ENCODE assay signal across 19 cellular contexts in the genomic region with DNA sequence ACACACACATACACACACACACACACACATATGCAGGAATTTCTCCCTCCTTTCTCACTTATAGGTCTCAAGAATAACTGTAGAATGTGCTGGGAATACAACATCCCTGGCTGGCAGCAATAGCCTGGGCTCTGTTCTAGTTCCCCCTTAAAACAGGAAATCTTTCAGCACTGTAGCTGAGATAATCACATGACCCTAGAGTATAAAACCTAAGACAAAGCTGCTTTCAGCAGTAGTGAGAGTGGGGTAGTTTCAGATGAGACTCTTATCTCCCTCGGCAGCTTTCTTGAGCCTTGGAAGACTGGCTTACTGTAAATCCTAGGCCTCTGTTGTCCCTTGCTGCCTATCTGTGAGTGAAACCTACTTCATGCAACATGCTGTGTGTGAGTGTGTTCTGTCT.
A peak's percentile ranks its signal among the peaks of the same experiment; 100 is the strongest.
DNase-seq lines count a peak whose midpoint lies in the region; ATAC-seq, FAIRE-seq and TF ChIP-seq lines count a peak whose summit lies in the region.
"Had no signal": no experiment of that assay in that cellular context is flagged by ENCODE, and none has a peak within 500 bp of the region (broad histone marks: within the 10 kb centered on the region; RNA-seq: fewer than 3 reads in every experiment).

No MANE protein-coding gene starts in this region.

- H3K4me1 Mint-ChIP-seq in stimulated activated naive B cell treated with anti-CD40 and anti-IgM and Interleukin-4, amounts not matched to agents 10 μg/mL and 1 μg/mL and 100 μg/mL, for 72 hours = peaks cover 2 to 20% of the 10 kb centered on the region in 2 donors
- H3K4me1 Mint-ChIP-seq: T-cell had no signal

- ATAC-seq in Right ventricle myocardium inferior = peak; percentile 60
- peak; percentile 45 to 51 for ATAC-seq in stimulated activated naive B cell treated with anti-CD40 and anti-IgM and Interleukin-4, amounts not matched to agents 10 μg/mL and 1 μg/mL and 100 μg/mL, for 72 hours (replicated peaks)
- ATAC-seq: T-cell had no signal

- peaks cover 3 to 4% of the 10 kb centered on the region in 2 donors for H3K9me3 Mint-ChIP-seq in stimulated activated naive B cell treated with anti-CD40 and anti-IgM and Interleukin-4, amounts not matched to agents 10 μg/mL and 1 μg/mL and 100 μg/mL, for 72 hours
- H3K9me3 Mint-ChIP-seq: T-cell had no signal

- H3K36me3 Mint-ChIP-seq in stimulated activated naive B cell treated with anti-CD40 and anti-IgM and Interleukin-4, amounts not matched to agents 10 μg/mL and 1 μg/mL and 100 μg/mL, for 72 hours = no peaks in the 10 kb centered on the region
- H3K36me3 Mint-ChIP-seq: IgD-negative memory B cell, T-cell had no signal

- no peak overlapping the region for H3K4me3 Mint-ChIP-seq in stimulated activated naive B cell treated with anti-CD40 and anti-IgM and Interleukin-4, amounts not matched to agents 10 μg/mL and 1 μg/mL and 100 μg/mL, for 72 hours
- H3K4me3 Mint-ChIP-seq: IgD-negative memory B cell, T-cell had no signal

- no peak for TF ChIP-seq POLR2A in erythroblast (IDR thresholded peaks at IDR 0.05; ENCODE audit: low read length)

- no peak for DNase-seq in Right ventricle myocardium inferior (ENCODE audit: missing footprints)
- no peak for DNase-seq in cardiac septum (ENCODE audit: low spot score)
- DNase-seq in NOMO-1 treated with DMSO at 0.1 percent for 48 hours (lab: John Stamatoyannopoulos, UW; ENCODE audit: unreplicated experiment) = peak; percentile 42
- DNase-seq in erythroblast (lab: John Stamatoyannopoulos, UW) = peak; percentile 22 to 65
- no peak for DNase-seq in stimulated activated naive B cell treated with anti-CD40 and anti-IgM and Interleukin-4, amounts not matched to agents 10 μg/mL and 1 μg/mL and 100 μg/mL, for 72 hours
- no peak for DNase-seq in GM19239 (ENCODE audit: insufficient read length, low spot score)
- no peak for DNase-seq in SK-N-DZ (ENCODE audit: low spot score)
- no peak for DNase-seq in NCI-H510A treated with DMSO at 0.1 percent for 48 hours (lab: John Stamatoyannopoulos, UW)
- DNase-seq: activated CD4-positive, alpha-beta T cell treated with anti-CD3 and anti-CD28 coated beads, Interleukin-2, amount 50 U/mL, for 4 hours; activated effector memory CD4-positive, alpha-beta T cell treated with anti-CD3 and anti-CD28 coated beads, Interleukin-2, amount 50 U/mL, for 16 hours; heart left ventricle; lower lobe of right lung; NCI-H1694 treated with DMSO at 0.1 percent for 48 hours; NK-92 treated with Interleukin-12 subunit alpha and Interleukin-12 subunit beta, amount 100 ng/mL, for 24 hours; ovary; T-cell had no signal

- no peak overlapping the region for H3K27ac Mint-ChIP-seq in stimulated activated naive B cell treated with anti-CD40 and anti-IgM and Interleukin-4, amounts not matched to agents 10 μg/mL and 1 μg/mL and 100 μg/mL, for 72 hours
- H3K27ac Mint-ChIP-seq: IgD-negative memory B cell, T-cell had no signal

- intact Hi-C loops in Right ventricle myocardium inferior (cut with DNase I) (no loop called here), cardiac septum (cut with DNase I) (no loop called here)

- peaks cover 0 to 6% of the 10 kb centered on the region in 2 donors for H3K27me3 Mint-ChIP-seq in stimulated activated naive B cell treated with anti-CD40 and anti-IgM and Interleukin-4, amounts not matched to agents 10 μg/mL and 1 μg/mL and 100 μg/mL, for 72 hours

- no peak for FAIRE-seq in GM19239 (lab: Jason Lieb, UNC)
- FAIRE-seq: bronchial epithelial cell, urothelium cell line had no signal

Comparison
In these comparisons a context has a peak if more than half of its experiments do, and no peak if none do; other contexts are left out.
1. DNase-seq: peak in NOMO-1 treated with DMSO at 0.1 percent for 48 hours (single experiment) and erythroblast (2 of 2); none in Right ventricle myocardium inferior (single experiment), cardiac septum (single experiment), stimulated activated naive B cell treated with anti-CD40 and anti-IgM and Interleukin-4, amounts not matched to agents 10 μg/mL and 1 μg/mL and 100 μg/mL, for 72 hours (single experiment), GM19239 (single experiment), SK-N-DZ (single experiment) and NCI-H510A treated with DMSO at 0.1 percent for 48 hours (single experiment).